ENCODE assay signal across 18 cellular contexts in genomic region chr1:59568158-59568935, GRCh38.
A peak's percentile ranks its signal among the peaks of the same experiment; 100 is the strongest.
DNase-seq lines count a peak whose midpoint lies in the region; ATAC-seq and TF ChIP-seq lines count a peak whose summit lies in the region.
"Had no signal": no experiment of that assay in that cellular context is flagged by ENCODE, and none has a peak within 500 bp of the region (broad histone marks: within the 10 kb centered on the region; RNA-seq: fewer than 3 reads in every experiment).

No MANE protein-coding gene starts in this region.

- no peaks in the 10 kb centered on the region for H3K9me3 ChIP-seq in heart right ventricle
- H3K9me3 ChIP-seq: pancreas had no signal

- no peaks in the 10 kb centered on the region for H3K9me3 Mint-ChIP-seq in stimulated activated memory B cell treated with anti-CD40 and anti-IgM and Interleukin-4, amounts not matched to agents 10 μg/mL and 1 μg/mL and 100 μg/mL, for 72 hours
- H3K9me3 Mint-ChIP-seq: activated naive CD8-positive, alpha-beta T cell treated with anti-CD3 and anti-CD28 coated beads, Interleukin-2, amount 10 ng/mL, durations not matched to agents 7 days and 5 days had no signal

- no peak overlapping the region for H3K4me3 Mint-ChIP-seq in stimulated activated memory B cell treated with anti-CD40 and anti-IgM and Interleukin-4, amounts not matched to agents 10 μg/mL and 1 μg/mL and 100 μg/mL, for 72 hours
- H3K4me3 Mint-ChIP-seq: activated naive CD8-positive, alpha-beta T cell treated with anti-CD3 and anti-CD28 coated beads, Interleukin-2, amount 10 ng/mL, durations not matched to agents 7 days and 5 days had no signal

- ATAC-seq in heart right ventricle = peak in 1 of 8 donors; percentile 46
- ATAC-seq in SK-N-SH treated with all-trans-retinoic acid at 6 μM for 48 hours = 0 out of 3 replicates have a peak, but pooled peaks have one; percentile 49
- ATAC-seq in stimulated activated memory B cell treated with anti-CD40 and anti-IgM and Interleukin-4, amounts not matched to agents 10 μg/mL and 1 μg/mL and 100 μg/mL, for 72 hours = no peak
- ATAC-seq in GM19395 (IDR thresholded peaks at IDR 0.05; ENCODE audit: unreplicated experiment) = no peak
- no peak for ATAC-seq in HG03378 (IDR thresholded peaks at IDR 0.05; ENCODE audit: unreplicated experiment)

- peak overlapping the region; percentile 35 for H3K27ac Mint-ChIP-seq in stimulated activated memory B cell treated with anti-CD40 and anti-IgM and Interleukin-4, amounts not matched to agents 10 μg/mL and 1 μg/mL and 100 μg/mL, for 72 hours
- H3K27ac Mint-ChIP-seq: activated naive CD8-positive, alpha-beta T cell treated with anti-CD3 and anti-CD28 coated beads, Interleukin-2, amount 10 ng/mL, durations not matched to agents 7 days and 5 days had no signal

- H3K36me3 ChIP-seq in heart right ventricle = no peaks in the 10 kb centered on the region
- H3K36me3 ChIP-seq: pancreas, SJCRH30 had no signal

- peaks cover 6% of the 10 kb centered on the region for H3K36me3 Mint-ChIP-seq in stimulated activated memory B cell treated with anti-CD40 and anti-IgM and Interleukin-4, amounts not matched to agents 10 μg/mL and 1 μg/mL and 100 μg/mL, for 72 hours
- H3K36me3 Mint-ChIP-seq: IgD-negative memory B cell had no signal

- peak in 6 of 9 donors; percentile 9 to 45 (median 36) for TF ChIP-seq CTCF in heart right ventricle (IDR thresholded peaks at IDR 0.05)

- H3K27me3 ChIP-seq in heart right ventricle = no peaks in the 10 kb centered on the region
- H3K27me3 ChIP-seq: pancreas, SJCRH30 had no signal

- intact Hi-C loops in heart right ventricle (cut with DNase I) (loop anchor here in 1 of 10 donors (10.0 kb wide), 1 partner anchor 784 kb away; the partner anchor contains the start of gene JUN), cardiac septum (cut with DNase I) (loop anchor here (5.0 to 10.0 kb wide), 2 partner anchors 174 to 786 kb away; partner anchors contain the start of gene JUN)

- no peak overlapping the region for H3K4me3 ChIP-seq in heart right ventricle
- H3K4me3 ChIP-seq: lung, pancreas, SJCRH30 had no signal

- 87 to 89% methylated on average over 6 of the region's 6 CpGs for WGBS in heart right ventricle, 2 donors

- no peaks in the 10 kb centered on the region for H3K27me3 Mint-ChIP-seq in stimulated activated memory B cell treated with anti-CD40 and anti-IgM and Interleukin-4, amounts not matched to agents 10 μg/mL and 1 μg/mL and 100 μg/mL, for 72 hours
- H3K27me3 Mint-ChIP-seq: IgD-negative memory B cell had no signal

- H3K27ac ChIP-seq in heart right ventricle = no peak overlapping the region
- no peak overlapping the region for H3K27ac ChIP-seq in caudate nucleus (ENCODE audit: low read depth, low read length)
- H3K27ac ChIP-seq: pancreas, SJCRH30 had no signal

- H3K4me1 Mint-ChIP-seq in stimulated activated memory B cell treated with anti-CD40 and anti-IgM and Interleukin-4, amounts not matched to agents 10 μg/mL and 1 μg/mL and 100 μg/mL, for 72 hours = peaks cover 36% of the 10 kb centered on the region

- DNase-seq in heart right ventricle (no peak), cardiac septum (ENCODE audit: low spot score) (no peak), fibroblast of gingiva (ENCODE audit: low read depth) (peak; percentile 9), caudate nucleus (lab: John Stamatoyannopoulos, UW) (no peak)
- DNase-seq: activated CD8-positive, alpha-beta memory T cell treated with anti-CD3 and anti-CD28 coated beads, Interleukin-2, amount 50 U/mL, for 4 hours; activated naive CD8-positive, alpha-beta T cell treated with anti-CD3 and anti-CD28 coated beads, Interleukin-2, amount 10 ng/mL, durations not matched to agents 7 days and 5 days; DMS79 treated with DMSO at 0.1 percent for 48 hours; hippocampal formation; NCI-H526 treated with DMSO at 0.1 percent for 48 hours; pancreas; SJCRH30; stimulated activated CD8-positive, alpha-beta memory T cell treated with anti-CD3 and anti-CD28 coated beads, Interleukin-4, amount 100 ng/mL, for 48 hours had no signal

- peaks cover 0 to 49% (median 0%) of the 10 kb centered on the region in 9 donors for H3K4me1 ChIP-seq in heart right ventricle

TF ChIP-seq in SK-N-SH treated with all-trans-retinoic acid at 6 μM for 48 hours, 23 proteins besides CTCF, POLR2A, EP300 and RAD21:
- TF ChIP-seq TCF4 (CRISPR knock-in tag; IDR thresholded peaks at IDR 0.05; ENCODE audit: borderline replicate concordance) (no peak), PPARA (CRISPR knock-in tag; IDR thresholded peaks at IDR 0.05; ENCODE audit: borderline replicate concordance) (no peak), POU6F1 (CRISPR knock-in tag; IDR thresholded peaks at IDR 0.05; ENCODE audit: borderline replicate concordance, low read depth) (no peak), OSR1 (CRISPR knock-in tag; IDR thresholded peaks at IDR 0.05) (no peak), ARNTL (CRISPR knock-in tag; IDR thresholded peaks at IDR 0.05; ENCODE audit: borderline replicate concordance, low read depth) (no peak), CREB5 (CRISPR knock-in tag; IDR thresholded peaks at IDR 0.05; ENCODE audit: low read depth) (no peak), BACH2 (CRISPR knock-in tag; IDR thresholded peaks at IDR 0.05; ENCODE audit: borderline replicate concordance) (no peak), ZNF565 (CRISPR knock-in tag; conservative IDR thresholded peaks at IDR 0.05; ENCODE audit: low read depth) (no peak), ZNF8 (CRISPR knock-in tag; IDR thresholded peaks at IDR 0.05) (no peak)
- TF ChIP-seq, protein P1, sequence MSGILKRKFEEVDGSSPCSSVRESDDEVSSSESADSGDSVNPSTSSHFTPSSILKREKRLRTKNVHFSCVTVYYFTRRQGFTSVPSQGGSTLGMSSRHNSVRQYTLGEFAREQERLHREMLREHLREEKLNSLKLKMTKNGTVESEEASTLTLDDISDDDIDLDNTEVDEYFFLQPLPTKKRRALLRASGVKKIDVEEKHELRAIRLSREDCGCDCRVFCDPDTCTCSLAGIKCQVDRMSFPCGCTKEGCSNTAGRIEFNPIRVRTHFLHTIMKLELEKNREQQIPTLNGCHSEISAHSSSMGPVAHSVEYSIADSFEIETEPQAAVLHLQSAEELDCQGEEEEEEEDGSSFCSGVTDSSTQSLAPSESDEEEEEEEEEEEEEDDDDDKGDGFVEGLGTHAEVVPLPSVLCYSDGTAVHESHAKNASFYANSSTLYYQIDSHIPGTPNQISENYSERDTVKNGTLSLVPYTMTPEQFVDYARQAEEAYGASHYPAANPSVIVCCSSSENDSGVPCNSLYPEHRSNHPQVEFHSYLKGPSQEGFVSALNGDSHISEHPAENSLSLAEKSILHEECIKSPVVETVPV (CRISPR knock-in tag; IDR thresholded peaks at IDR 0.05) = no peak
